8 cellular contexts compared by ENCODE assay signal in genomic region chr9:5628530-5629311, GRCh38. TPM values are rescaled to one million over a fixed set of nuclear protein-coding genes. Genes with fewer than 3 reads are reported as not detected.
DNase-seq lines count a peak whose midpoint lies in the region; ATAC-seq and TF ChIP-seq lines count a peak whose summit lies in the region.

A gene with protein sequence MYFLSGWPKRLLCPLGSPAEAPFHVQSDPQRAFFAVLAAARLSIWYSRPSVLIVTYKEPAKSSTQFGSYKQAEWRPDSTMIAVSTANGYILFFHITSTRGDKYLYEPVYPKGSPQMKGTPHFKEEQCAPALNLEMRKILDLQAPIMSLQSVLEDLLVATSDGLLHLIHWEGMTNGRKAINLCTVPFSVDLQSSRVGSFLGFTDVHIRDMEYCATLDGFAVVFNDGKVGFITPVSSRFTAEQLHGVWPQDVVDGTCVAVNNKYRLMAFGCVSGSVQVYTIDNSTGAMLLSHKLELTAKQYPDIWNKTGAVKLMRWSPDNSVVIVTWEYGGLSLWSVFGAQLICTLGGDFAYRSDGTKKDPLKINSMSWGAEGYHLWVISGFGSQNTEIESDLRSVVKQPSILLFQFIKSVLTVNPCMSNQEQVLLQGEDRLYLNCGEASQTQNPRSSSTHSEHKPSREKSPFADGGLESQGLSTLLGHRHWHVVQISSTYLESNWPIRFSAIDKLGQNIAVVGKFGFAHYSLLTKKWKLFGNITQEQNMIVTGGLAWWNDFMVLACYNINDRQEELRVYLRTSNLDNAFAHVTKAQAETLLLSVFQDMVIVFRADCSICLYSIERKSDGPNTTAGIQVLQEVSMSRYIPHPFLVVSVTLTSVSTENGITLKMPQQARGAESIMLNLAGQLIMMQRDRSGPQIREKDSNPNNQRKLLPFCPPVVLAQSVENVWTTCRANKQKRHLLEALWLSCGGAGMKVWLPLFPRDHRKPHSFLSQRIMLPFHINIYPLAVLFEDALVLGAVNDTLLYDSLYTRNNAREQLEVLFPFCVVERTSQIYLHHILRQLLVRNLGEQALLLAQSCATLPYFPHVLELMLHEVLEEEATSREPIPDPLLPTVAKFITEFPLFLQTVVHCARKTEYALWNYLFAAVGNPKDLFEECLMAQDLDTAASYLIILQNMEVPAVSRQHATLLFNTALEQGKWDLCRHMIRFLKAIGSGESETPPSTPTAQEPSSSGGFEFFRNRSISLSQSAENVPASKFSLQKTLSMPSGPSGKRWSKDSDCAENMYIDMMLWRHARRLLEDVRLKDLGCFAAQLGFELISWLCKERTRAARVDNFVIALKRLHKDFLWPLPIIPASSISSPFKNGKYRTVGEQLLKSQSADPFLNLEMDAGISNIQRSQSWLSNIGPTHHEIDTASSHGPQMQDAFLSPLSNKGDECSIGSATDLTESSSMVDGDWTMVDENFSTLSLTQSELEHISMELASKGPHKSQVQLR (N-terminal part only) (plus strand): TSS chr9:5629107. CDS start chr9:5629310, 203 bp downstream.

- H3K27me3 ChIP-seq in sigmoid colon = no peaks in the 10 kb centered on the region

- peak within 1 kb of the TSS; percentile 94 to 100 (median 97) for H3K4me3 Mint-ChIP-seq in brain

- WGBS in sigmoid colon, 2 donors = 0 to 1% methylated on average over 84 of the region's 84 CpGs

- TF ChIP-seq POLR2A in sigmoid colon (IDR thresholded peaks at IDR 0.05) = peak; percentile 78 to 82

- intact Hi-C loops in sigmoid colon (cut with DNase I) = loop anchor here (2.0 to 5.0 kb wide), 5 partner anchors 204 to 1129 kb away; partner anchors contain the start of genes CDC37L1, ERMP1, JAK2 and KDM4C

- peak within 1 kb of the TSS; percentile 55 to 90 (median 88) for H3K4me3 ChIP-seq in sigmoid colon

- H3K36me3 ChIP-seq in sigmoid colon = no peaks in the 10 kb centered on the region

- H3K27ac Mint-ChIP-seq in brain = peak within 1 kb of the TSS; percentile 91 to 100 (median 98)

- TF ChIP-seq EP300 in sigmoid colon (IDR thresholded peaks at IDR 0.05) = no peak

- H3K4me1 ChIP-seq in sigmoid colon = peaks cover 0 to 62% (median 42%) of the 10 kb centered on the region in 4 donors

- H3K9me3 ChIP-seq in sigmoid colon = no peaks in the 10 kb centered on the region

- H3K4me1 Mint-ChIP-seq in brain = peaks cover 55% of the 10 kb centered on the region

- no peak for TF ChIP-seq CTCF in 22Rv1 (IDR thresholded peaks at IDR 0.05)
- TF ChIP-seq CTCF in brain (conservative IDR thresholded peaks at IDR 0.05) = no peak
- no peak for TF ChIP-seq CTCF in sigmoid colon (IDR thresholded peaks at IDR 0.05)

- peak; percentile 88 for DNase-seq in NCI-H2107 (lab: John Stamatoyannopoulos, UW)
- peak; percentile 96 for DNase-seq in UCSD-AML1 (lab: John Stamatoyannopoulos, UW; ENCODE audit: unreplicated experiment)
- peak; percentile 38 for DNase-seq in iPS DF 4.7 (ENCODE audit: extremely low read depth, low spot score)
- DNase-seq in sigmoid colon = peak; percentile 97

- H3K27ac ChIP-seq in 22Rv1 (peak within 1 kb of the TSS; percentile 87), sigmoid colon (peak within 1 kb of the TSS; percentile 92 to 98 (median 98))

- peak; percentile 43 for ATAC-seq in GM18517 (IDR thresholded peaks at IDR 0.05; ENCODE audit: unreplicated experiment)
- ATAC-seq in HG03039 (IDR thresholded peaks at IDR 0.05; ENCODE audit: unreplicated experiment) = peak; percentile 61

- peaks cover 0 to 5% (median 1%) of the 10 kb centered on the region in 5 experiments for H3K9me3 Mint-ChIP-seq in brain

- H3K36me3 Mint-ChIP-seq in brain = peaks cover 3% of the 10 kb centered on the region

- H3K27me3 Mint-ChIP-seq in brain = peaks cover 10% of the 10 kb centered on the region

RNA-seq across cellular contexts. Expression of the gene that starts here (rescaled TPM):
- 2.2 TPM for polyA plus RNA-seq in brain (ENCODE audit: insufficient read depth, low read depth, low replicate concordance)
- 10 to 100 TPM; 29.1 to 44.3 (median 32.3) TPM for total RNA-seq in sigmoid colon
- polyA plus RNA-seq in sigmoid colon = 1 to 10 TPM; 3.0 to 6.3 (median 4.2) TPM

Comparison
In these comparisons a context has a peak if more than half of its experiments do, and no peak if none do; other contexts are left out.
1. Peak in every context shown above with its lines: DNase-seq, ATAC-seq, H3K4me3 ChIP-seq and H3K27ac ChIP-seq.
2. DNase-seq: peak in every context shown above with its lines; median percentile 97 in sigmoid colon; 96 in UCSD-AML1; 88 in NCI-H2107; 38 in iPS DF 4.7.